1 cellular context compared by ENCODE assay signal in genomic region chr17:78993241-78993956, GRCh38.
TF ChIP-seq lines count a peak whose summit lies in the region.

No MANE protein-coding gene starts in this region.

TF ChIP-seq in HepG2, 621 proteins besides CTCF, POLR2A, EP300 and RAD21 (continued from another document and continues in another):
- TF ChIP-seq, protein P1, sequence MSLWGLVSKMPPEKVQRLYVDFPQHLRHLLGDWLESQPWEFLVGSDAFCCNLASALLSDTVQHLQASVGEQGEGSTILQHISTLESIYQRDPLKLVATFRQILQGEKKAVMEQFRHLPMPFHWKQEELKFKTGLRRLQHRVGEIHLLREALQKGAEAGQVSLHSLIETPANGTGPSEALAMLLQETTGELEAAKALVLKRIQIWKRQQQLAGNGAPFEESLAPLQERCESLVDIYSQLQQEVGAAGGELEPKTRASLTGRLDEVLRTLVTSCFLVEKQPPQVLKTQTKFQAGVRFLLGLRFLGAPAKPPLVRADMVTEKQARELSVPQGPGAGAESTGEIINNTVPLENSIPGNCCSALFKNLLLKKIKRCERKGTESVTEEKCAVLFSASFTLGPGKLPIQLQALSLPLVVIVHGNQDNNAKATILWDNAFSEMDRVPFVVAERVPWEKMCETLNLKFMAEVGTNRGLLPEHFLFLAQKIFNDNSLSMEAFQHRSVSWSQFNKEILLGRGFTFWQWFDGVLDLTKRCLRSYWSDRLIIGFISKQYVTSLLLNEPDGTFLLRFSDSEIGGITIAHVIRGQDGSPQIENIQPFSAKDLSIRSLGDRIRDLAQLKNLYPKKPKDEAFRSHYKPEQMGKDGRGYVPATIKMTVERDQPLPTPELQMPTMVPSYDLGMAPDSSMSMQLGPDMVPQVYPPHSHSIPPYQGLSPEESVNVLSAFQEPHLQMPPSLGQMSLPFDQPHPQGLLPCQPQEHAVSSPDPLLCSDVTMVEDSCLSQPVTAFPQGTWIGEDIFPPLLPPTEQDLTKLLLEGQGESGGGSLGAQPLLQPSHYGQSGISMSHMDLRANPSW (CRISPR knock-in tag; IDR thresholded peaks at IDR 0.05; ENCODE audit: borderline replicate concordance) = no peak
- TF ChIP-seq ZNF766 (CRISPR knock-in tag; IDR thresholded peaks at IDR 0.05; ENCODE audit: borderline replicate concordance) (0 out of 2 replicates have a peak, but pooled peaks have one; percentile 29), NKX3-1 (CRISPR knock-in tag; IDR thresholded peaks at IDR 0.05) (no peak), ZNF207 (IDR thresholded peaks at IDR 0.05; ENCODE audit: borderline replicate concordance) (no peak), KDM2A (CRISPR knock-in tag; IDR thresholded peaks at IDR 0.05; ENCODE audit: borderline replicate concordance, low read depth) (peak; percentile 35; the same call in 1 of the 2 replicates), YEATS2 (CRISPR knock-in tag; IDR thresholded peaks at IDR 0.05; ENCODE audit: borderline replicate concordance) (no peak; the same call in 1 of the 2 replicates), MED8 (CRISPR knock-in tag; IDR thresholded peaks at IDR 0.05; ENCODE audit: insufficient replicate concordance) (no peak), ZSCAN30 (CRISPR knock-in tag; IDR thresholded peaks at IDR 0.05) (no peak), NFRKB (IDR thresholded peaks at IDR 0.05) (no peak), ZNF430 (CRISPR knock-in tag; IDR thresholded peaks at IDR 0.05) (no peak), ZNF382 (CRISPR knock-in tag; IDR thresholded peaks at IDR 0.05; ENCODE audit: borderline replicate concordance) (no peak), E2F2 (CRISPR knock-in tag; IDR thresholded peaks at IDR 0.05; ENCODE audit: borderline replicate concordance) (no peak), HHEX (CRISPR knock-in tag; IDR thresholded peaks at IDR 0.05) (no peak), ZBTB38 (CRISPR knock-in tag; IDR thresholded peaks at IDR 0.05) (peak; percentile 81; the same call in 1 of the 2 replicates), CENPX (CRISPR knock-in tag; IDR thresholded peaks at IDR 0.05) (no peak), IRX3 (CRISPR knock-in tag; IDR thresholded peaks at IDR 0.05; ENCODE audit: borderline replicate concordance, low read depth) (no peak), ZNF225 (CRISPR knock-in tag; IDR thresholded peaks at IDR 0.05) (no peak), RFX5 (IDR thresholded peaks at IDR 0.05; ENCODE audit: low read depth, low read length) (no peak), ZBTB2 (CRISPR knock-in tag; IDR thresholded peaks at IDR 0.05; ENCODE audit: low read depth) (no peak), ZNF329 (CRISPR knock-in tag; IDR thresholded peaks at IDR 0.05; ENCODE audit: low read depth) (no peak), AGO2 (optimal IDR thresholded peaks at IDR 0.05; ENCODE audit: low read depth, low read length) (peak; percentile 87), TRIM24 (CRISPR knock-in tag; IDR thresholded peaks at IDR 0.05) (no peak), ZNF282 (IDR thresholded peaks at IDR 0.05; ENCODE audit: partially characterized antibody) (no peak), MTA1 (CRISPR knock-in tag; IDR thresholded peaks at IDR 0.05; ENCODE audit: borderline replicate concordance) (peak; percentile 38; the same call in 1 of the 2 replicates), HMG20A (CRISPR knock-in tag; IDR thresholded peaks at IDR 0.05; ENCODE audit: borderline replicate concordance) (no peak), FIP1L1 (IDR thresholded peaks at IDR 0.05; ENCODE audit: borderline replicate concordance, insufficient read depth, low read depth, low read length) (no peak), ZNF44 (CRISPR knock-in tag; IDR thresholded peaks at IDR 0.05) (0 out of 2 replicates have a peak, but pooled peaks have one; percentile 60), TARDBP (CRISPR knock-in tag; IDR thresholded peaks at IDR 0.05) (no peak), TAF15 (IDR thresholded peaks at IDR 0.05; ENCODE audit: low read depth, low read length, poor library complexity, severe bottlenecking) (no peak), RBFOX2 (IDR thresholded peaks at IDR 0.05; ENCODE audit: low read depth, low read length) (peak; percentile 44; the same call in 1 of the 2 replicates), ZMYM3 (CRISPR knock-in tag; IDR thresholded peaks at IDR 0.05) (no peak), ZXDC (CRISPR knock-in tag; IDR thresholded peaks at IDR 0.05) (no peak), LCORL (IDR thresholded peaks at IDR 0.05) (no peak), LCORL (CRISPR knock-in tag; IDR thresholded peaks at IDR 0.05) (no peak), SMC3 (IDR thresholded peaks at IDR 0.05; ENCODE audit: low read length) (peak; percentile 52), PLRG1 (conservative IDR thresholded peaks at IDR 0.05) (no peak), HNRNPH1 (optimal IDR thresholded peaks at IDR 0.05; ENCODE audit: low read depth, low read length) (no peak), SNAPC5 (CRISPR knock-in tag; IDR thresholded peaks at IDR 0.05; ENCODE audit: borderline replicate concordance) (no peak), ZNF512B (CRISPR knock-in tag; IDR thresholded peaks at IDR 0.05; ENCODE audit: borderline replicate concordance) (no peak), CEBPG (CRISPR knock-in tag; IDR thresholded peaks at IDR 0.05) (no peak), KDM1A (CRISPR knock-in tag; IDR thresholded peaks at IDR 0.05) (no peak)
- TF ChIP-seq, protein P2, sequence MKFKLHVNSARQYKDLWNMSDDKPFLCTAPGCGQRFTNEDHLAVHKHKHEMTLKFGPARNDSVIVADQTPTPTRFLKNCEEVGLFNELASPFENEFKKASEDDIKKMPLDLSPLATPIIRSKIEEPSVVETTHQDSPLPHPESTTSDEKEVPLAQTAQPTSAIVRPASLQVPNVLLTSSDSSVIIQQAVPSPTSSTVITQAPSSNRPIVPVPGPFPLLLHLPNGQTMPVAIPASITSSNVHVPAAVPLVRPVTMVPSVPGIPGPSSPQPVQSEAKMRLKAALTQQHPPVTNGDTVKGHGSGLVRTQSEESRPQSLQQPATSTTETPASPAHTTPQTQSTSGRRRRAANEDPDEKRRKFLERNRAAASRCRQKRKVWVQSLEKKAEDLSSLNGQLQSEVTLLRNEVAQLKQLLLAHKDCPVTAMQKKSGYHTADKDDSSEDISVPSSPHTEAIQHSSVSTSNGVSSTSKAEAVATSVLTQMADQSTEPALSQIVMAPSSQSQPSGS (CRISPR knock-in tag; IDR thresholded peaks at IDR 0.05) = no peak
- TF ChIP-seq, protein P3, sequence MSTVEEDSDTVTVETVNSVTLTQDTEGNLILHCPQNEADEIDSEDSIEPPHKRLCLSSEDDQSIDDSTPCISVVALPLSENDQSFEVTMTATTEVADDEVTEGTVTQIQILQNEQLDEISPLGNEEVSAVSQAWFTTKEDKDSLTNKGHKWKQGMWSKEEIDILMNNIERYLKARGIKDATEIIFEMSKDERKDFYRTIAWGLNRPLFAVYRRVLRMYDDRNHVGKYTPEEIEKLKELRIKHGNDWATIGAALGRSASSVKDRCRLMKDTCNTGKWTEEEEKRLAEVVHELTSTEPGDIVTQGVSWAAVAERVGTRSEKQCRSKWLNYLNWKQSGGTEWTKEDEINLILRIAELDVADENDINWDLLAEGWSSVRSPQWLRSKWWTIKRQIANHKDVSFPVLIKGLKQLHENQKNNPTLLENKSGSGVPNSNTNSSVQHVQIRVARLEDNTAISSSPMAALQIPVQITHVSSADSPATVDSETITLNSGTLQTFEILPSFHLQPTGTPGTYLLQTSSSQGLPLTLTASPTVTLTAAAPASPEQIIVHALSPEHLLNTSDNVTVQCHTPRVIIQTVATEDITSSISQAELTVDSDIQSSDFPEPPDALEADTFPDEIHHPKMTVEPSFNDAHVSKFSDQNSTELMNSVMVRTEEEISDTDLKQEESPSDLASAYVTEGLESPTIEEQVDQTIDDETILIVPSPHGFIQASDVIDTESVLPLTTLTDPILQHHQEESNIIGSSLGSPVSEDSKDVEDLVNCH (CRISPR knock-in tag; IDR thresholded peaks at IDR 0.05) = no peak
- TF ChIP-seq, protein P4, sequence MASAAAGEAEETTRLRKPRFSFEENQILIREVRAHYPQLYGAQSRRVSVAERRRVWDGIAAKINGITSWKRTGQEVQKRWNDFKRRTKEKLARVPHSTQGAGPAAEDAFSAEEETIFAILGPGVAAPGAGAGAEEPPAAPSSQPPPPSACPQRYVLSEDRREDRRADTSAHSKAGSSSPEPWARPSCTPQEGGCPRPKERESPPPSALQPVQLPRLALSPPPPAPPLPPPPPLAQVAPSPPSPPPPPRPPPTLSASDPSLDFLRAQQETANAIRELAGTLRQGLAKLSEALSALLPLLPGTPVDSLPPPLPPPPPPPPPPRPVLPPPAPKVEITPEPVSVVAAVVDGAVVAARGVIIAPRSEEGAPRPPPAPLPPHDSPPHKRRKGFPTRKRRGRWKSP (CRISPR knock-in tag; IDR thresholded peaks at IDR 0.05) = no peak
- TF ChIP-seq, protein P5, sequence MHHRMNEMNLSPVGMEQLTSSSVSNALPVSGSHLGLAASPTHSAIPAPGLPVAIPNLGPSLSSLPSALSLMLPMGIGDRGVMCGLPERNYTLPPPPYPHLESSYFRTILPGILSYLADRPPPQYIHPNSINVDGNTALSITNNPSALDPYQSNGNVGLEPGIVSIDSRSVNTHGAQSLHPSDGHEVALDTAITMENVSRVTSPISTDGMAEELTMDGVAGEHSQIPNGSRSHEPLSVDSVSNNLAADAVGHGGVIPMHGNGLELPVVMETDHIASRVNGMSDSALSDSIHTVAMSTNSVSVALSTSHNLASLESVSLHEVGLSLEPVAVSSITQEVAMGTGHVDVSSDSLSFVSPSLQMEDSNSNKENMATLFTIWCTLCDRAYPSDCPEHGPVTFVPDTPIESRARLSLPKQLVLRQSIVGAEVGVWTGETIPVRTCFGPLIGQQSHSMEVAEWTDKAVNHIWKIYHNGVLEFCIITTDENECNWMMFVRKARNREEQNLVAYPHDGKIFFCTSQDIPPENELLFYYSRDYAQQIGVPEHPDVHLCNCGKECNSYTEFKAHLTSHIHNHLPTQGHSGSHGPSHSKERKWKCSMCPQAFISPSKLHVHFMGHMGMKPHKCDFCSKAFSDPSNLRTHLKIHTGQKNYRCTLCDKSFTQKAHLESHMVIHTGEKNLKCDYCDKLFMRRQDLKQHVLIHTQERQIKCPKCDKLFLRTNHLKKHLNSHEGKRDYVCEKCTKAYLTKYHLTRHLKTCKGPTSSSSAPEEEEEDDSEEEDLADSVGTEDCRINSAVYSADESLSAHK (CRISPR knock-in tag; IDR thresholded peaks at IDR 0.05; ENCODE audit: borderline replicate concordance) = no peak
